ENCODE assay signal across 10 cellular contexts in the genomic region with DNA sequence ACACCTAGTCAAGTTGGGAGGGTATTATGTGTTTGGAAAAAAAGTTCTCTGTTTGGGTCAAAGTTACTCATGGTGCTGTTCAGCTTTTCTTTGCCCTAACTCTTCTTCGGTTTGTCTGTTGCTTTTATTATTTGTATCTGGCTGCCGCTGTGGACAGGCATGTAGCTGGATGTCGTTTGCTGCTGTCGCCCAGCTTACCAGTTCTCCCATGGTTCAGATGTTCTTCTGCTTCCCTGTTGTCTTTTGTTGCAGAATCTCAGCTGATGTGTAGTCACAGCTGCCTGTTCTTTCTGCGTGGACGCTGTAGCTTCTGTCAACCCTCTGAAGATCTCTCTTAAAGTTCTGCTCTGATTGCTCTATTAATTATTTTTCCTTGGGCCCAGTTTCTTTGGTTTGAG. TPM values are rescaled to one million over a fixed set of nuclear protein-coding genes. Genes with fewer than 3 reads are reported as not detected.
DNase-seq lines count a peak whose midpoint lies in the region; ATAC-seq and TF ChIP-seq lines count a peak whose summit lies in the region.
"Had no signal": no experiment of that assay in that cellular context is flagged by ENCODE, and none has a peak within 500 bp of the region (broad histone marks: within the 10 kb centered on the region; RNA-seq: fewer than 3 reads in every experiment).

No MANE protein-coding gene starts in this region.

- no peak overlapping the region for H2AFZ ChIP-seq in MM.1S (ENCODE audit: low read length)

- CTCF ChIA-PET in CD4-positive, alpha-beta memory T cell (lab: Charles Lee; ENCODE audit: partially characterized antibody), result interaction anchor here (1.6 kb wide), 1 partner anchor 10 kb away, joined by 4 read pairs; no protein-coding TSS in a partner anchor

- WGBS in psoas muscle, 3 donors, result 18 to 31% (median 20%) methylated on average over 6 of the region's 6 CpGs

- H3K4me2 ChIP-seq in MM.1S (ENCODE audit: low read depth, low read length), result peak overlapping the region; percentile 96; the same call in 1 of the 2 replicates

- peak overlapping the region; percentile 43 to 73 (median 56) for H3K4me3 Mint-ChIP-seq in CD4-positive, alpha-beta memory T cell
- H3K4me3 Mint-ChIP-seq in central memory CD8-positive, alpha-beta T cell, result peak overlapping the region; percentile 76

- no peaks in the 10 kb centered on the region for H3K9me3 Mint-ChIP-seq in CD4-positive, alpha-beta memory T cell
- no peaks in the 10 kb centered on the region for H3K9me3 Mint-ChIP-seq in central memory CD8-positive, alpha-beta T cell

- peaks cover 93% of the 10 kb centered on the region for H3K4me1 ChIP-seq in CD4-positive, alpha-beta memory T cell (ENCODE audit: insufficient read depth, low read length)
- H3K4me1 ChIP-seq in MM.1S (ENCODE audit: low read length) (peaks cover 69% of the 10 kb centered on the region), psoas muscle (peaks cover 96% of the 10 kb centered on the region)

- no peak for DNase-seq in CD4-positive, alpha-beta memory T cell
- DNase-seq in MM.1S, result no peak
- DNase-seq in central memory CD8-positive, alpha-beta T cell (ENCODE audit: low spot score in 2 of 2), result no peak
- no peak for DNase-seq in psoas muscle
- DNase-seq in activated CD4-positive, CD25-positive, alpha-beta regulatory T cell (lab: John Stamatoyannopoulos, UW), result no peak
- no peak for DNase-seq in SHP77 (lab: John Stamatoyannopoulos, UW)
- DNase-seq in HCEC 1CT, result no peak
- DNase-seq: NCI-H187, retina had no signal

- no peaks in the 10 kb centered on the region for H3K36me3 ChIP-seq in CD4-positive, alpha-beta memory T cell (ENCODE audit: insufficient read depth, low read length)
- H3K36me3 ChIP-seq in MM.1S (replicated peaks; ENCODE audit: insufficient read depth, low read length) (no peaks in the 10 kb centered on the region), psoas muscle (ENCODE audit: insufficient read depth in 1 of 2, low read depth in 1 of 2) (no peaks in the 10 kb centered on the region)

- peaks cover 95% of the 10 kb centered on the region for H3K79me2 ChIP-seq in MM.1S (ENCODE audit: low read length)

- no peak for TF ChIP-seq CTCF in MM.1S (IDR thresholded peaks at IDR 0.05; ENCODE audit: low read length)
- TF ChIP-seq CTCF in psoas muscle (IDR thresholded peaks at IDR 0.05), result no peak

- H3K4me3 ChIP-seq in CD4-positive, alpha-beta memory T cell (ENCODE audit: low read length in 2 of 2), result no peak overlapping the region
- H3K4me3 ChIP-seq in MM.1S (ENCODE audit: low read length) (no peak overlapping the region), psoas muscle (peak overlapping the region; percentile 33)

- POLR2A ChIA-PET in CD4-positive, alpha-beta memory T cell (lab: Charles Lee; ENCODE audit: partially characterized antibody), result interaction anchor here (1.0 to 1.8 kb wide), 4 partner anchors 9 to 250 kb away, joined by 3 to 6 read pairs (median 4); partner anchors contain the start of gene TCP1

- peaks cover 75 to 96% (median 85%) of the 10 kb centered on the region in 4 donors for H3K4me1 Mint-ChIP-seq in CD4-positive, alpha-beta memory T cell
- H3K4me1 Mint-ChIP-seq in central memory CD8-positive, alpha-beta T cell, result peaks cover 93% of the 10 kb centered on the region

- H3F3A ChIP-seq in MM.1S (ENCODE audit: insufficient read depth, low read length), result peaks cover 56% of the 10 kb centered on the region

- H3K9me2 ChIP-seq in MM.1S (replicated peaks; ENCODE audit: insufficient read depth, low read length), result no peaks in the 10 kb centered on the region

- intact Hi-C loops in CD4-positive, alpha-beta memory T cell (cut with micrococcal nuclease), result loop anchor here (10.0 kb wide), 1 partner anchor 488 kb away; no protein-coding TSS in a partner anchor
- intact Hi-C loops in psoas muscle (cut with DNase I), result loop anchor here in 1 of 2 donors (10.0 kb wide), 1 partner anchor 282 kb away; the partner anchor contains the start of gene SOD2

- ATAC-seq in central memory CD8-positive, alpha-beta T cell (replicated peaks; ENCODE audit: extremely low read depth, poor library complexity, severe bottlenecking), result no peak
- ATAC-seq in psoas muscle, result no peak
- ATAC-seq in HG02884 (IDR thresholded peaks at IDR 0.05; ENCODE audit: unreplicated experiment), result no peak

- no peaks in the 10 kb centered on the region for H3K9me3 ChIP-seq in CD4-positive, alpha-beta memory T cell (ENCODE audit: control insufficient read depth in 1 of 2, low read length in 2 of 2)
- H3K9me3 ChIP-seq in MM.1S (replicated peaks; ENCODE audit: insufficient read depth, low read length) (no peaks in the 10 kb centered on the region), psoas muscle (no peaks in the 10 kb centered on the region)

- no peaks in the 10 kb centered on the region for H4K20me1 ChIP-seq in MM.1S (ENCODE audit: insufficient read depth, low read length)

- no peaks in the 10 kb centered on the region for H3K27me3 ChIP-seq in CD4-positive, alpha-beta memory T cell (ENCODE audit: insufficient read depth, low read length)
- H3K27me3 ChIP-seq in MM.1S (replicated peaks; ENCODE audit: insufficient read depth, low read length) (no peaks in the 10 kb centered on the region), psoas muscle (ENCODE audit: insufficient read depth in 3 of 3, low read length in 2 of 3) (no peaks in the 10 kb centered on the region)

- H3K9ac ChIP-seq in MM.1S (ENCODE audit: low read length), result no peak overlapping the region

- H3K27ac Mint-ChIP-seq in CD4-positive, alpha-beta memory T cell, result peak overlapping the region; percentile 69 to 88 (median 73)
- peak overlapping the region; percentile 93 for H3K27ac Mint-ChIP-seq in central memory CD8-positive, alpha-beta T cell (ENCODE audit: low read depth)

- H3K36me3 Mint-ChIP-seq in CD4-positive, alpha-beta memory T cell, result peaks cover 0 to 1% of the 10 kb centered on the region in 2 donors
- no peaks in the 10 kb centered on the region for H3K36me3 Mint-ChIP-seq in central memory CD8-positive, alpha-beta T cell (ENCODE audit: insufficient read depth)

- H3K27ac ChIP-seq in CD4-positive, alpha-beta memory T cell (ENCODE audit: low read depth, low read length), result peak overlapping the region; percentile 60
- H3K27ac ChIP-seq in MM.1S (ENCODE audit: low read length), result peak overlapping the region; percentile 100; the same call in 1 of the 2 replicates
- H3K27ac ChIP-seq in psoas muscle, result peak overlapping the region; percentile 90

- no peaks in the 10 kb centered on the region for H3K27me3 Mint-ChIP-seq in CD4-positive, alpha-beta memory T cell
- no peaks in the 10 kb centered on the region for H3K27me3 Mint-ChIP-seq in central memory CD8-positive, alpha-beta T cell

RNA-seq across cellular contexts. Expression of gene IGF2R, which starts 8.0 kb away (rescaled TPM):
- 10 to 100 TPM; 77.5 to 79.2 TPM for total RNA-seq in CD4-positive, alpha-beta memory T cell
- 10 to 100 TPM in 1 of 2 donors, 1 to 10 TPM in 1; 4.5 to 18.7 TPM for polyA plus RNA-seq in CD4-positive, alpha-beta memory T cell
- total RNA-seq in psoas muscle, result 100 to 1,000 TPM; 113 to 167 (median 157) TPM
- polyA plus RNA-seq in psoas muscle, result 10 to 100 TPM; 40.1 to 91.0 (median 48.4) TPM
